Comparison of ENCODE assay signal across 1 cellular context in the genomic region with DNA sequence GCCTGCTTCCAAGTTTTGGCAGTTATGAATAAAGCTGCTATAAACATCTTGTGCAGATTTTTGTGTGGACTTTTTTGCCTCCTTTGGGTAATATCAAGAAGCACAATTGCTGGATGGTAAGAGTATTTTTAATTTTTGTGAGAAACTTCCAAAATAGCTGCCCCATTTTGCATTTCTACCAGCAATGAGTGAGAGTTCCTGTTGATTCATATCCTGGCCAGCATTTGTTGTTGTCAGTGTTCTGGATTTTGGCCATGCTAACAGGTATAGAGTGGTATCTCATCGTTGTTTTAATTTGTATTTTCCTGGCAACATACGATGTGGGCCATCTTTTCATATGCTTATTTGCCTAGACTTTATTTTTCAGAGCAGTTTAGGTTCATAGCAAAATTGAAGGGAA.
TF ChIP-seq lines count a peak whose summit lies in the region.

No MANE protein-coding gene starts in this region.

TF ChIP-seq in endothelial cell of umbilical vein, 7 proteins besides CTCF, POLR2A, EP300 and RAD21 (continued from another document):
- TF ChIP-seq POLR2AphosphoS5 (IDR thresholded peaks at IDR 0.05; ENCODE audit: insufficient read depth, low read depth, low read length) = no peak
